ENCODE assay signal across 7 cellular contexts in genomic region chr14:35341454-35342159, GRCh38. TPM values are rescaled to one million over a fixed set of nuclear protein-coding genes. Genes with fewer than 3 reads are reported as not detected.
A peak's percentile ranks its signal among the peaks of the same experiment; 100 is the strongest.
DNase-seq lines count a peak whose midpoint lies in the region; ATAC-seq and TF ChIP-seq lines count a peak whose summit lies in the region.

No MANE protein-coding gene starts in this region.

- TF ChIP-seq CTCF in right lobe of liver (IDR thresholded peaks at IDR 0.05) = no peak

- H3K4me3 ChIP-seq in right lobe of liver = peak overlapping the region; percentile 11 to 47 (median 40)
- H3K4me3 ChIP-seq in stomach smooth muscle (ENCODE audit: low read length in 2 of 2) = peak overlapping the region; percentile 51 to 67

- TF ChIP-seq POLR2A in right lobe of liver (IDR thresholded peaks at IDR 0.05) = peak; percentile 82

- 17% methylated on average over 4 of the region's 17 CpGs for WGBS in right lobe of liver (ENCODE audit: insufficient coverage, low coverage, low lambda C conversion rate, missing lambda C conversion rate)

- ATAC-seq in right lobe of liver = peak; percentile 75 to 91 (median 81)

- H3K36me3 ChIP-seq in right lobe of liver (no peaks in the 10 kb centered on the region), stomach smooth muscle (ENCODE audit: control insufficient read depth in 2 of 2, insufficient read depth in 2 of 2, low read length in 2 of 2) (no peaks in the 10 kb centered on the region)

- in situ Hi-C loops in SK-MEL-5 (cut with HindIII; ENCODE audit: low pct_unique_long_range_greater_than_20kb, low sequenced_read_pairs) = no loop called here

- DNase-seq in ELF-1 (ENCODE audit: low read depth, low spot score) (peak; percentile 65), LHCN-M2 (ENCODE audit: low read depth) (peak; percentile 93), SK-MEL-5 (ENCODE audit: low read depth, low spot score) (peak; percentile 82), dermis blood vessel endothelial cell (peak; percentile 89), right lobe of liver (peak; percentile 96 to 99 (median 99)), GM19238 (ENCODE audit: insufficient read length, low spot score) (no peak)

- H3K9me3 ChIP-seq in right lobe of liver (no peaks in the 10 kb centered on the region), stomach smooth muscle (ENCODE audit: control insufficient read depth in 2 of 2, low read length in 2 of 2) (no peaks in the 10 kb centered on the region)

- H3K27ac ChIP-seq in right lobe of liver (peak overlapping the region; percentile 83 to 98 (median 96)), stomach smooth muscle (ENCODE audit: low read length) (peak overlapping the region; percentile 97)

- no peaks in the 10 kb centered on the region for H3K27me3 ChIP-seq in right lobe of liver
- no peaks in the 10 kb centered on the region for H3K27me3 ChIP-seq in stomach smooth muscle (ENCODE audit: control insufficient read depth in 1 of 2, insufficient read depth in 2 of 2, low read length in 2 of 2)

- H3K4me1 ChIP-seq in right lobe of liver (peaks cover 2 to 83% (median 35%) of the 10 kb centered on the region in 4 donors), stomach smooth muscle (ENCODE audit: control insufficient read depth, insufficient read depth, low read length) (peaks cover 54% of the 10 kb centered on the region)

- H3K9ac ChIP-seq in stomach smooth muscle (ENCODE audit: low read length in 2 of 2) = peak overlapping the region; percentile 63 to 72

- intact Hi-C loops in right lobe of liver (cut with DNase I) = no loop called here

RNA-seq across cellular contexts. Expression of gene PSMA6, which starts 49.4 kb away (rescaled TPM):
- 221 and 262 TPM in 2 replicates for total RNA-seq in LHCN-M2 (2014; rRNA removed)
- 214 TPM for polyA plus RNA-seq in LHCN-M2 (2012)
- total RNA-seq in SK-MEL-5 (2014; rRNA removed; shearing (Covaris generic)) = 169 and 193 TPM in 2 replicates
- 125 and 165 TPM in 2 replicates for polyA plus RNA-seq in SK-MEL-5 (2015; cell fraction: cytosol; rRNA removed)
- polyA plus RNA-seq in SK-MEL-5 (2015; cell fraction: nucleus; rRNA removed) = 54.1 and 62.8 TPM in 2 replicates
- total RNA-seq in dermis blood vessel endothelial cell = 203 and 270 TPM in 2 replicates
- 100 to 1,000 TPM in 1 of 6 experiments, 10 to 100 TPM in 5; 66.9 to 122 (median 81.1) TPM for total RNA-seq in right lobe of liver
